Comparison of ENCODE assay signal across 13 cellular contexts in the genomic region with DNA sequence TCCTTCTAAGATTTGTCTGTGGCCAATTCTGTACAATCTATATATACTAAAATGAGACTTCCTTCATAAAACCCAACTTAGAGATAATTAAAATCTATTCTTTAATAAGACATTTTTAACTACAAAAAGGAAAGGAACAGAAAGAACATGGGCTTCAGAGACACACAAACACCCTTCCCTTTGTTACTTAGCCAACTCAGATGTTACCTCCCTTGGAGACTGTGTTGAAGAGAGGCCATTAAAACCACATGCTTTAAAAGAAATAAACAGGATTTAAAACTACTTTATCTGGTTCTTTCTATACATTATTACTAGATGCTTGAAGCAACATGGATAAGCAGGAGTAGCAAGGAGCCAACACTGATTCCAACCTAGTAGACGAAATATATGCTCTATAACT.
"Had no signal": no experiment of that assay in that cellular context is flagged by ENCODE, and none has a peak within 500 bp of the region (broad histone marks: within the 10 kb centered on the region; RNA-seq: fewer than 3 reads in every experiment).

No MANE protein-coding gene starts in this region.

- H3K9me3 ChIP-seq: esophagus muscularis mucosa, pancreas, tibial artery, vagina had no signal

- DNase-seq: activated B cell treated with CpG ODN at 0.5 μM for 24 hours; activated CD4-positive, alpha-beta T cell treated with anti-CD3 and anti-CD28 coated beads, Interleukin-2, amount 10 ng/mL, durations not matched to agents 24 days and 14 days; activated CD8-positive, alpha-beta memory T cell treated with anti-CD3 and anti-CD28 coated beads, Interleukin-2, amount 50 U/mL, for 48 hours; activated naive CD8-positive, alpha-beta T cell treated with anti-CD3 and anti-CD28 coated beads for 36 hours; activated T-cell treated with anti-CD3 and anti-CD28 coated beads, Interleukin-2, amount 50 U/mL, for 72 hours; amygdala; pancreas; stimulated activated CD4-positive, alpha-beta T cell treated with anti-CD3 and anti-CD28 coated beads, Interleukin-2, amount 100 ng/mL, for 48 hours; T-helper 2 cell; tibial artery had no signal

- H3K27me3 ChIP-seq: esophagus muscularis mucosa, hepatocyte, pancreas, tibial artery, vagina had no signal

- H3K4me3 ChIP-seq: esophagus muscularis mucosa, hepatocyte, pancreas, tibial artery, vagina had no signal

- H3K36me3 ChIP-seq: esophagus muscularis mucosa, pancreas, tibial artery, vagina had no signal

- H3K4me2 ChIP-seq: hepatocyte had no signal

- H2AFZ ChIP-seq: hepatocyte had no signal

- H3K27ac ChIP-seq: esophagus muscularis mucosa, tibial artery, vagina had no signal
